In the genomic region with DNA sequence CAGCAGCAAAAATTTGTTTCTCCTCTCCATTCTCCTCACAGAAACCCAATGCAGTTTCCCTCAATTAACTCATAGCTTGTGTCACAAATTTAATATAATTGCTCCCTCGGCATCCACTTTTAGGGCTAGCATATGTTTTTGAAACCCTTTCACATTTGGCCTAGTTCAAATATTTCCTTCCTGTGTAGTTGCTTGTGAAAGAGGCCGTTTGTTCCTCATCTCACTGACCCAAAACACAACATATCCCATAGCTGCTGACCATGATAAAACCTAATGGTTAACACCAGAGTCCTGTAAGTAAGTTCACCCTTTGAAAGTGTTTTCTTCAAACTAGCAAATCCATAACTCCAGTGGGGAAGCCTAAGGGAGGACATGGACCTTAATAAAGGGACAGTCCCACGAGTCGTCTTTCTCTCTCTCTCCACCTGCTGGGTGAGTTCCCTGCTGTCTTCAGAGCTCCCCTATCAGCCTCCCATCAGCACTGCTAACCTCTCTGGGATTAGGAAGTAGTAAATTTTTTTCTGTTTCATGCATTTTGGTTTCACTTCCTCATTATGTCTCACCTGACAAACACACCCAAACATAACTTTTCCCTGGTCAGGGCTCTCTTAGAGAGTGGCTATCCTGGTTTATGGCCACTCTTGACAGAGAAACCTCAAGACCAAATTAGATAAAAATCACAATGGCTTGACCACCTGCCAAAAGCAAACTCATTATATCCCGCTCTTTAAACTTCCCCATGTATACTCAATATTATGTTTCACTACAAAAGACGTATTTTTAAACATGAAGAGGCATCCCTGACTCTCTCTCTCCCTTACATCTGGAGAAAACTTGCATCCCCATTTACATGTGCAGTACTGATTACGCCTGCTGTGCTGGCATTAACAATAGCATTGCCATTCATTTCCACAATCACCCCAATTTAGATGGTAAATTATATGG, we compare ENCODE assay signal across 8 cellular contexts.
A peak's percentile ranks its signal among the peaks of the same experiment; 100 is the strongest.
DNase-seq lines count a peak whose midpoint lies in the region; ATAC-seq, FAIRE-seq and TF ChIP-seq lines count a peak whose summit lies in the region.

No MANE protein-coding gene starts in this region.

- no peaks in the 10 kb centered on the region for H3K9me3 Mint-ChIP-seq in T-cell
- H3K9me3 Mint-ChIP-seq in activated naive CD4-positive, alpha-beta T cell treated with anti-CD3 and anti-CD28 coated beads, Interleukin-2, amount 50 U/mL, for 72 hours: no peaks in the 10 kb centered on the region

- H3K36me3 Mint-ChIP-seq in T-cell: peaks cover 19% of the 10 kb centered on the region
- peaks cover 6% of the 10 kb centered on the region in 2 donors for H3K36me3 Mint-ChIP-seq in activated naive CD4-positive, alpha-beta T cell treated with anti-CD3 and anti-CD28 coated beads, Interleukin-2, amount 50 U/mL, for 72 hours

- H4K20me1 ChIP-seq in HCT116 (ENCODE audit: insufficient read depth): no peaks in the 10 kb centered on the region

- no peaks in the 10 kb centered on the region for H3K9me2 ChIP-seq in HCT116 (ENCODE audit: insufficient read depth)

- no peaks in the 10 kb centered on the region; a peak in 1 of 4 replicates for H3K4me1 ChIP-seq in HCT116 (ENCODE audit: control insufficient read depth in 1 of 2, insufficient read depth in 2 of 2, low read length in 2 of 2)

- H3K4me3 Mint-ChIP-seq in T-cell: no peak overlapping the region

- no peak overlapping the region for H3K4me3 ChIP-seq in HCT116 (replicated peaks in 1 of 2; ENCODE audit: low read depth in 1 of 2, low read length in 2 of 2)
- no peak overlapping the region for H3K4me3 ChIP-seq in foreskin fibroblast (ENCODE audit: low read depth in 1 of 2, low read length in 2 of 2)

- TF ChIP-seq POLR2A in GM18505 (IDR thresholded peaks at IDR 0.05; ENCODE audit: borderline replicate concordance, extremely low read depth, insufficient read depth, insufficient read length) (no peak), HCT116 (IDR thresholded peaks at IDR 0.05; ENCODE audit: borderline replicate concordance, extremely low read depth, insufficient read depth, insufficient read length) (no peak)

- H3K9ac ChIP-seq in HCT116 (ENCODE audit: low read length): no peak overlapping the region

- no peaks in the 10 kb centered on the region for H3K27me3 ChIP-seq in HCT116 (ENCODE audit: insufficient read depth, low read length)

- BruUV-seq in HCT116 (replicated peaks; lab: Mats Ljungman, UMichigan): TSS peak; percentile 7

- no peaks in the 10 kb centered on the region for H3K27me3 Mint-ChIP-seq in T-cell

- no peaks in the 10 kb centered on the region for H3K9me3 ChIP-seq in HCT116 (ENCODE audit: control insufficient read depth in 1 of 2, insufficient read depth in 1 of 2, low read depth in 1 of 2, low read length in 2 of 2)

- DNase-seq in HCT116 (ENCODE audit: low read depth, low spot score): no peak
- peak; percentile 58 for DNase-seq in NCI-H1092 treated with DMSO at 0.1 percent for 48 hours (lab: John Stamatoyannopoulos, UW)
- DNase-seq in kidney tubule cell (ENCODE audit: low spot score): peak; percentile 51
- DNase-seq in T-cell: no peak
- no peak for DNase-seq in foreskin fibroblast
- no peak for DNase-seq in RCC 7860 (ENCODE audit: low spot score)
- no peak for DNase-seq in activated naive CD4-positive, alpha-beta T cell treated with anti-CD3 and anti-CD28 coated beads, Interleukin-2, amount 50 U/mL, for 72 hours (ENCODE audit: low spot score in 2 of 2)

- CTCF ChIA-PET in HCT116 (lab: Charles Lee) (interaction anchor here (0.7 kb wide), 1 partner anchor 24 kb away, joined by 3 read pairs; no protein-coding TSS in a partner anchor), T-cell (lab: Charles Lee) (no interaction called here)

- FAIRE-seq in RCC 7860 (lab: Jason Lieb, UNC): no peak

- POLR2A ChIA-PET in HCT116 (lab: Charles Lee) (no interaction called here), T-cell (lab: Charles Lee) (no interaction called here)

- ATAC-seq in GM18505 (IDR thresholded peaks at IDR 0.05; ENCODE audit: unreplicated experiment) (peak; percentile 75), HCT116 (no peak), T-cell (replicated peaks in 1 of 4) (no peak)
- ATAC-seq in activated naive CD4-positive, alpha-beta T cell treated with anti-CD3 and anti-CD28 coated beads, Interleukin-2, amount 50 U/mL, for 72 hours: no peak

- H3K36me3 ChIP-seq in HCT116 (ENCODE audit: control insufficient read depth in 1 of 2, insufficient read depth in 2 of 2, low read length in 2 of 2): no peaks in the 10 kb centered on the region

- intact Hi-C loops in HCT116 (cut with micrococcal nuclease): no loop called here

- TF ChIP-seq CTCF in HCT116 (IDR thresholded peaks at IDR 0.05 in 2 of 3, conservative IDR thresholded peaks at IDR 0.05 in 1 of 3; ENCODE audit: borderline replicate concordance in 1 of 3, insufficient read depth in 1 of 3, low read depth in 2 of 3, low read length in 2 of 3) (no peak), foreskin fibroblast (IDR thresholded peaks at IDR 0.05; ENCODE audit: low read depth, low read length) (no peak)

- no peak overlapping the region for H2AFZ ChIP-seq in HCT116 (ENCODE audit: low read depth, low read length, poor library complexity, severe bottlenecking)

- no peak for TF ChIP-seq RAD21 in HCT116 (IDR thresholded peaks at IDR 0.05; ENCODE audit: low read depth)

- no peaks in the 10 kb centered on the region for H3K79me2 ChIP-seq in HCT116 (ENCODE audit: insufficient read depth, low read length)

- no peak overlapping the region for H3K4me2 ChIP-seq in HCT116 (ENCODE audit: low read length)

- peaks cover 0 to 14% (median 10%) of the 10 kb centered on the region in 3 donors for H3K4me1 Mint-ChIP-seq in T-cell

- H3K27ac Mint-ChIP-seq in T-cell: no peak overlapping the region
- peak overlapping the region in 1 of 2 donors; percentile 19 for H3K27ac Mint-ChIP-seq in activated naive CD4-positive, alpha-beta T cell treated with anti-CD3 and anti-CD28 coated beads, Interleukin-2, amount 50 U/mL, for 72 hours

- no peak overlapping the region for H3K27ac ChIP-seq in HCT116 (ENCODE audit: low read depth, low read length)

- RAD21 ChIA-PET in HCT116 (lab: Charles Lee; ENCODE audit: low non-redundant PET in 1 of 2, low total read pairs in 2 of 2, uncharacterized antibody in 2 of 2, unreplicated experiment in 2 of 2): interaction anchor here in 1 of 2 experiments (0.6 to 0.7 kb wide), 2 partner anchors 226 to 230 kb away, joined by 3 to 4 read pairs; no protein-coding TSS in a partner anchor

TF ChIP-seq in HCT116, 20 proteins besides CTCF, POLR2A, EP300 and RAD21:
- TF ChIP-seq FOSL1 (IDR thresholded peaks at IDR 0.05; ENCODE audit: low read depth): no peak
- no peak for TF ChIP-seq SRF (IDR thresholded peaks at IDR 0.05; ENCODE audit: low read depth)
- no peak for TF ChIP-seq EGR1 (IDR thresholded peaks at IDR 0.05; ENCODE audit: low read depth)
- TF ChIP-seq ELF1 (IDR thresholded peaks at IDR 0.05; ENCODE audit: borderline replicate concordance, low read depth): no peak
- no peak for TF ChIP-seq POLR2AphosphoS5 (IDR thresholded peaks at IDR 0.05; ENCODE audit: low read depth, low read length)
- TF ChIP-seq SIN3A (IDR thresholded peaks at IDR 0.05; ENCODE audit: low read depth): no peak
- no peak for TF ChIP-seq ZNF274 (IDR thresholded peaks at IDR 0.05; ENCODE audit: low read depth, low read length)
- no peak for TF ChIP-seq SP1 (IDR thresholded peaks at IDR 0.05; ENCODE audit: low read depth)

Comparison
In these comparisons a context has a peak if more than half of its experiments do, and no peak if none do; other contexts are left out.
1. DNase-seq: peak in NCI-H1092 treated with DMSO at 0.1 percent for 48 hours (single experiment) and kidney tubule cell (single experiment); none in HCT116 (single experiment), T-cell (0 of 34), foreskin fibroblast (0 of 2), RCC 7860 (single experiment) and activated naive CD4-positive, alpha-beta T cell treated with anti-CD3 and anti-CD28 coated beads, Interleukin-2, amount 50 U/mL, for 72 hours (0 of 2).